ENCODE assay signal across 1 cellular context in genomic region chr16:53734908-53735307, GRCh38.
TF ChIP-seq lines count a peak whose summit lies in the region.

No MANE protein-coding gene starts in this region.

TF ChIP-seq in SK-N-SH treated with all-trans-retinoic acid at 6 μM for 48 hours, 23 proteins besides CTCF, POLR2A, EP300 and RAD21 (continued from another document):
- TF ChIP-seq, protein P1, sequence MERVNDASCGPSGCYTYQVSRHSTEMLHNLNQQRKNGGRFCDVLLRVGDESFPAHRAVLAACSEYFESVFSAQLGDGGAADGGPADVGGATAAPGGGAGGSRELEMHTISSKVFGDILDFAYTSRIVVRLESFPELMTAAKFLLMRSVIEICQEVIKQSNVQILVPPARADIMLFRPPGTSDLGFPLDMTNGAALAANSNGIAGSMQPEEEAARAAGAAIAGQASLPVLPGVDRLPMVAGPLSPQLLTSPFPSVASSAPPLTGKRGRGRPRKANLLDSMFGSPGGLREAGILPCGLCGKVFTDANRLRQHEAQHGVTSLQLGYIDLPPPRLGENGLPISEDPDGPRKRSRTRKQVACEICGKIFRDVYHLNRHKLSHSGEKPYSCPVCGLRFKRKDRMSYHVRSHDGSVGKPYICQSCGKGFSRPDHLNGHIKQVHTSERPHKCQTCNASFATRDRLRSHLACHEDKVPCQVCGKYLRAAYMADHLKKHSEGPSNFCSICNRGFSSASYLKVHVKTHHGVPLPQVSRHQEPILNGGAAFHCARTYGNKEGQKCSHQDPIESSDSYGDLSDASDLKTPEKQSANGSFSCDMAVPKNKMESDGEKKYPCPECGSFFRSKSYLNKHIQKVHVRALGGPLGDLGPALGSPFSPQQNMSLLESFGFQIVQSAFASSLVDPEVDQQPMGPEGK (CRISPR knock-in tag; IDR thresholded peaks at IDR 0.05; ENCODE audit: borderline replicate concordance), result no peak
- TF ChIP-seq ZNF565 (CRISPR knock-in tag; conservative IDR thresholded peaks at IDR 0.05; ENCODE audit: low read depth), result no peak
- TF ChIP-seq TCF4 (CRISPR knock-in tag; IDR thresholded peaks at IDR 0.05; ENCODE audit: borderline replicate concordance), result no peak
- TF ChIP-seq ZFP30 (CRISPR knock-in tag; IDR thresholded peaks at IDR 0.05), result no peak
- TF ChIP-seq ARNTL (CRISPR knock-in tag; IDR thresholded peaks at IDR 0.05; ENCODE audit: borderline replicate concordance, low read depth), result no peak
- no peak for TF ChIP-seq TSHZ2 (CRISPR knock-in tag; IDR thresholded peaks at IDR 0.05)
- no peak for TF ChIP-seq CREB5 (CRISPR knock-in tag; IDR thresholded peaks at IDR 0.05; ENCODE audit: low read depth)
- no peak for TF ChIP-seq ZNF70 (CRISPR knock-in tag; IDR thresholded peaks at IDR 0.05)
- no peak for TF ChIP-seq RARB (CRISPR knock-in tag; IDR thresholded peaks at IDR 0.05)
- TF ChIP-seq GLIS3 (CRISPR knock-in tag; IDR thresholded peaks at IDR 0.05), result no peak
- TF ChIP-seq, protein P2, sequence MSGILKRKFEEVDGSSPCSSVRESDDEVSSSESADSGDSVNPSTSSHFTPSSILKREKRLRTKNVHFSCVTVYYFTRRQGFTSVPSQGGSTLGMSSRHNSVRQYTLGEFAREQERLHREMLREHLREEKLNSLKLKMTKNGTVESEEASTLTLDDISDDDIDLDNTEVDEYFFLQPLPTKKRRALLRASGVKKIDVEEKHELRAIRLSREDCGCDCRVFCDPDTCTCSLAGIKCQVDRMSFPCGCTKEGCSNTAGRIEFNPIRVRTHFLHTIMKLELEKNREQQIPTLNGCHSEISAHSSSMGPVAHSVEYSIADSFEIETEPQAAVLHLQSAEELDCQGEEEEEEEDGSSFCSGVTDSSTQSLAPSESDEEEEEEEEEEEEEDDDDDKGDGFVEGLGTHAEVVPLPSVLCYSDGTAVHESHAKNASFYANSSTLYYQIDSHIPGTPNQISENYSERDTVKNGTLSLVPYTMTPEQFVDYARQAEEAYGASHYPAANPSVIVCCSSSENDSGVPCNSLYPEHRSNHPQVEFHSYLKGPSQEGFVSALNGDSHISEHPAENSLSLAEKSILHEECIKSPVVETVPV (CRISPR knock-in tag; IDR thresholded peaks at IDR 0.05), result no peak
- TF ChIP-seq TOX (CRISPR knock-in tag; IDR thresholded peaks at IDR 0.05; ENCODE audit: borderline replicate concordance), result no peak
